Comparison of ENCODE assay signal across 19 cellular contexts in the genomic region with DNA sequence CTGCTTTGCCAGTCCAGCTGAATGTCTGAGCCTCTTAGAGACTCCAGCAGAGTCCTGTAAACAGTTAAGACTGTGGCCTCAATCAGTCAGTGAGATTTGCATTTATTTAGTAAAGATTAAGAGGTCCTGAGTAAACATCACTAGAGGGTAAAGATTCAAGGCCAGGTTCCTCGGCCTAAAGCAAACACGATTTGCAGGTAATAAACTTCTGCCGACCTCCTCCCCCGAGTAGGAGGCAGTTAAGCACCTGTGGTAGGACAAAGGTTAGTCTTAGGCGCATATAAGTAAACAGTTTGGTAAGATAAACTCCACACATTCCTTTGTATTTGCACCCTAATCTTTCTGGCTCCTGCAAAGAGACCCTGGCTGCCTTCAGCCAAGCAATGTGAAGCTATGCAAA.
"Had no signal": no experiment of that assay in that cellular context is flagged by ENCODE, and none has a peak within 500 bp of the region (broad histone marks: within the 10 kb centered on the region; RNA-seq: fewer than 3 reads in every experiment).

No MANE protein-coding gene starts in this region.

- H3K36me3 Mint-ChIP-seq: activated CD8-positive, alpha-beta memory T cell treated with anti-CD3 and anti-CD28 coated beads, Interleukin-2, amount 10 ng/mL, durations not matched to agents 7 days and 5 days; activated naive CD8-positive, alpha-beta T cell; naive B cell; type B pancreatic cell had no signal

- H3K4me3 ChIP-seq: cardiac muscle cell, psoas muscle, smooth muscle cell, suprapubic skin had no signal

- H3K4me2 ChIP-seq: smooth muscle cell had no signal

- H3K4me3 Mint-ChIP-seq: activated B cell treated with CpG ODN at 0.5 μM for 24 hours; activated CD4-positive, alpha-beta memory T cell treated with anti-CD3 and anti-CD28 coated beads, Interleukin-2, amount 10 ng/mL, durations not matched to agents 7 days and 5 days; activated CD8-positive, alpha-beta memory T cell treated with anti-CD3 and anti-CD28 coated beads, Interleukin-2, amount 10 ng/mL, durations not matched to agents 7 days and 5 days; activated naive CD8-positive, alpha-beta T cell; naive B cell; neural crest cell; stimulated activated naive CD8-positive, alpha-beta T cell treated with anti-CD3 and anti-CD28 coated beads, Interleukin-15, amount 100 ng/mL, for 72 hours; type B pancreatic cell had no signal

- DNase-seq: activated B cell treated with CpG ODN at 0.5 μM for 24 hours; activated CD4-positive, alpha-beta memory T cell treated with anti-CD3 and anti-CD28 coated beads, Interleukin-2, amount 10 ng/mL, durations not matched to agents 7 days and 5 days; activated CD4-positive, alpha-beta T cell treated with anti-CD3 and anti-CD28 coated beads for 4 hours; activated CD8-positive, alpha-beta memory T cell treated with anti-CD3 and anti-CD28 coated beads, Interleukin-2, amount 10 ng/mL, durations not matched to agents 7 days and 5 days; dermis blood vessel endothelial cell; effector memory CD4-positive, alpha-beta T cell; hypothalamus; left ventricle myocardium superior; naive B cell; psoas muscle; right cardiac atrium; stimulated activated CD4-positive, alpha-beta T cell treated with anti-CD3 and anti-CD28 coated beads, Interleukin-4, amount 100 ng/mL, for 1 hour; stimulated activated naive CD8-positive, alpha-beta T cell treated with anti-CD3 and anti-CD28 coated beads, Interleukin-15, amount 100 ng/mL, for 72 hours had no signal

- H3K36me3 ChIP-seq: cardiac muscle cell, suprapubic skin had no signal

- ATAC-seq: activated CD8-positive, alpha-beta memory T cell treated with anti-CD3 and anti-CD28 coated beads, Interleukin-2, amount 10 ng/mL, durations not matched to agents 7 days and 5 days; left ventricle myocardium superior; psoas muscle; right cardiac atrium; stimulated activated naive CD8-positive, alpha-beta T cell treated with anti-CD3 and anti-CD28 coated beads, Interleukin-15, amount 100 ng/mL, for 72 hours had no signal

- H3K27me3 ChIP-seq: cardiac muscle cell, suprapubic skin had no signal

- H3K27ac Mint-ChIP-seq: activated B cell treated with CpG ODN at 0.5 μM for 24 hours; activated CD4-positive, alpha-beta memory T cell treated with anti-CD3 and anti-CD28 coated beads, Interleukin-2, amount 10 ng/mL, durations not matched to agents 7 days and 5 days; activated CD8-positive, alpha-beta memory T cell treated with anti-CD3 and anti-CD28 coated beads, Interleukin-2, amount 10 ng/mL, durations not matched to agents 7 days and 5 days; activated naive CD8-positive, alpha-beta T cell; naive B cell; stimulated activated naive CD8-positive, alpha-beta T cell treated with anti-CD3 and anti-CD28 coated beads, Interleukin-15, amount 100 ng/mL, for 72 hours; type B pancreatic cell had no signal

- H3K27ac ChIP-seq: cardiac muscle cell, psoas muscle, suprapubic skin had no signal

- H3K9me3 Mint-ChIP-seq: activated CD4-positive, alpha-beta memory T cell treated with anti-CD3 and anti-CD28 coated beads, Interleukin-2, amount 10 ng/mL, durations not matched to agents 7 days and 5 days; stimulated activated naive CD8-positive, alpha-beta T cell treated with anti-CD3 and anti-CD28 coated beads, Interleukin-15, amount 100 ng/mL, for 72 hours had no signal

- H3K4me1 Mint-ChIP-seq: activated B cell treated with CpG ODN at 0.5 μM for 24 hours; activated CD4-positive, alpha-beta memory T cell treated with anti-CD3 and anti-CD28 coated beads, Interleukin-2, amount 10 ng/mL, durations not matched to agents 7 days and 5 days; activated CD8-positive, alpha-beta memory T cell treated with anti-CD3 and anti-CD28 coated beads, Interleukin-2, amount 10 ng/mL, durations not matched to agents 7 days and 5 days; naive B cell; neural crest cell; stimulated activated naive CD8-positive, alpha-beta T cell treated with anti-CD3 and anti-CD28 coated beads, Interleukin-15, amount 100 ng/mL, for 72 hours had no signal

- H3K27me3 Mint-ChIP-seq: activated B cell treated with CpG ODN at 0.5 μM for 24 hours; activated CD4-positive, alpha-beta memory T cell treated with anti-CD3 and anti-CD28 coated beads, Interleukin-2, amount 10 ng/mL, durations not matched to agents 7 days and 5 days; activated CD8-positive, alpha-beta memory T cell treated with anti-CD3 and anti-CD28 coated beads, Interleukin-2, amount 10 ng/mL, durations not matched to agents 7 days and 5 days; activated naive CD8-positive, alpha-beta T cell; naive B cell; stimulated activated naive CD8-positive, alpha-beta T cell treated with anti-CD3 and anti-CD28 coated beads, Interleukin-15, amount 100 ng/mL, for 72 hours; type B pancreatic cell had no signal

- H3K9me3 ChIP-seq: psoas muscle, suprapubic skin had no signal

- H3K4me1 ChIP-seq: psoas muscle, suprapubic skin had no signal
